ENCODE assay signal across 19 cellular contexts in the genomic region with DNA sequence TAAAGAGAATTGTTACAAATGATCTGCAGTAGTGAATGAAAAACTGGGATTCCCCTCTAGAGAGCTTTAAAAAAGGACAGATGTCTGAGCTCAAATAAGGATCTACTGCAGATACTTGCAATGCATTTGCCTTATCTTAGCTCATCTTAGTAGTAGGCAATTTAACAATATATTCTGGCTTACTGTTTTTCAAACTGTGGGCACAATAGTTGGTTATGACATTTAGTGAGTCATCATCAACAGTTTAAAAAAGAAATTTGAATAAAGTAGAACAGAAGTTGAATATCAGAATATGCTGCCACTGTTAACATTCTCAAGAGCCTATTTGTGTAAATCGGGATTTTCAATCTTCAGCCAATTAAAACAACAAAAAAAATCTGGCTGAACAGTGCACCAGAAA. TPM values are rescaled to one million over a fixed set of nuclear protein-coding genes. Genes with fewer than 3 reads are reported as not detected.
DNase-seq lines count a peak whose midpoint lies in the region; ATAC-seq, FAIRE-seq and TF ChIP-seq lines count a peak whose summit lies in the region.
"Had no signal": no experiment of that assay in that cellular context is flagged by ENCODE, and none has a peak within 500 bp of the region (broad histone marks: within the 10 kb centered on the region; RNA-seq: fewer than 3 reads in every experiment).

No MANE protein-coding gene starts in this region.

- no peak for ATAC-seq in HG02970 (IDR thresholded peaks at IDR 0.05; ENCODE audit: low FRiP score, unreplicated experiment)
- ATAC-seq in GM21447 (IDR thresholded peaks at IDR 0.05; ENCODE audit: unreplicated experiment) = no peak
- ATAC-seq: heart right ventricle had no signal

- H3K27me3 ChIP-seq in brain microvascular endothelial cell (replicated peaks) = no peaks in the 10 kb centered on the region
- H3K27me3 ChIP-seq in keratinocyte (ENCODE audit: control insufficient read depth, extremely low read depth, insufficient read depth, low read length) = no peaks in the 10 kb centered on the region
- H3K27me3 ChIP-seq: heart right ventricle, right atrium auricular region had no signal

- peak overlapping the region; percentile 20 for H3K4me2 ChIP-seq in keratinocyte (ENCODE audit: control insufficient read depth, extremely low read depth, insufficient read depth, low read depth, low read length)

- H3K9me1 ChIP-seq in keratinocyte (ENCODE audit: control insufficient read depth, extremely low read depth, insufficient read depth, low read length) = no peaks in the 10 kb centered on the region

- no peaks in the 10 kb centered on the region for H4K20me1 ChIP-seq in keratinocyte (ENCODE audit: control insufficient read depth, extremely low read depth, insufficient read depth, low read length)

- no peak overlapping the region for H3K9ac ChIP-seq in keratinocyte (ENCODE audit: control insufficient read depth, extremely low read depth, insufficient read depth, low read length)

- no peaks in the 10 kb centered on the region for H3K9me3 ChIP-seq in keratinocyte (ENCODE audit: control insufficient read depth, low read depth, low read length)
- H3K9me3 ChIP-seq: HAP-1, heart right ventricle, neutrophil, right atrium auricular region had no signal

- no peaks in the 10 kb centered on the region for H3K79me2 ChIP-seq in keratinocyte (ENCODE audit: control insufficient read depth, insufficient read depth, low read length)

- TF ChIP-seq CTCF in AG10803 (conservative IDR thresholded peaks at IDR 0.05; ENCODE audit: low read length) = no peak
- TF ChIP-seq CTCF in brain microvascular endothelial cell (IDR thresholded peaks at IDR 0.05; ENCODE audit: low read depth, low read length, missing control alignments) = no peak
- no peak for TF ChIP-seq CTCF in keratinocyte (optimal IDR thresholded peaks at IDR 0.05 in 1 of 3, IDR thresholded peaks at IDR 0.05 in 1 of 3, conservative IDR thresholded peaks at IDR 0.05 in 1 of 3; ENCODE audit: extremely low read depth in 1 of 3, insufficient read depth in 2 of 3, low read length in 3 of 3)

- peaks cover 54% of the 10 kb centered on the region for H3K4me1 ChIP-seq in keratinocyte (ENCODE audit: control insufficient read depth, extremely low read depth, insufficient read depth, low read length)
- H3K4me1 ChIP-seq: right atrium auricular region had no signal

- dilution Hi-C loops in keratinocyte (cut with MboI; ENCODE audit: extremely low pct_ligation_motif_present, low sequenced_read_pairs) = no loop called here

- H3K4me3 ChIP-seq in AG10803 (ENCODE audit: low read length) (no peak overlapping the region), brain microvascular endothelial cell (ENCODE audit: low read depth, low read length) (no peak overlapping the region), keratinocyte (ENCODE audit: control insufficient read depth in 2 of 3, extremely low read depth in 1 of 3, insufficient read depth in 2 of 3, low read depth in 1 of 3, low read length in 3 of 3) (no peak overlapping the region)
- H3K4me3 ChIP-seq: HAP-1, heart right ventricle, right atrium auricular region had no signal

- H3K36me3 ChIP-seq in brain microvascular endothelial cell (replicated peaks) = no peaks in the 10 kb centered on the region
- H3K36me3 ChIP-seq in keratinocyte (ENCODE audit: control insufficient read depth in 2 of 2, extremely low read depth in 1 of 2, insufficient read depth in 2 of 2, low read length in 2 of 2) = no peaks in the 10 kb centered on the region
- H3K36me3 ChIP-seq: HAP-1, heart right ventricle, neutrophil, right atrium auricular region had no signal

- in situ Hi-C loops in brain microvascular endothelial cell (cut with HindIII; ENCODE audit: low pct_ligation_motif_present, low sequenced_read_pairs) = no loop called here

- H2AFZ ChIP-seq in keratinocyte (ENCODE audit: control insufficient read depth, low read length) = no peak overlapping the region

- H3K27ac ChIP-seq in brain microvascular endothelial cell (peak overlapping the region; percentile 11), keratinocyte (ENCODE audit: control insufficient read depth, insufficient read depth, low read length) (no peak overlapping the region)
- H3K27ac ChIP-seq: heart right ventricle, neutrophil, right atrium auricular region had no signal

- peak; percentile 57 for FAIRE-seq in keratinocyte (lab: Jason Lieb, UNC)
- FAIRE-seq: G401.6, GM12891 had no signal

- DNase-seq in AG10803 (ENCODE audit: low read depth) (peak; percentile 26), LHCN-M2 (ENCODE audit: low read depth) (peak; percentile 82), brain microvascular endothelial cell (no peak), keratinocyte (ENCODE audit: low read depth, low spot score) (no peak), activated gamma-delta T cell treated with Interleukin-2 at 50 U/mL for 16 hours (no peak), GM19240 (ENCODE audit: insufficient read length, low spot score) (no peak)
- DNase-seq: amygdala; heart right ventricle; NCI-H2029; NCI-H510A; OCI-M1; stimulated activated CD4-positive, alpha-beta T cell treated with anti-CD3 and anti-CD28 coated beads, Interleukin-2, amount 100 ng/mL, for 24 hours had no signal

RNA-seq across cellular contexts. Expression of gene CAST, which starts 6.7 kb away (rescaled TPM):
- 150 and 191 TPM in 2 replicates for total RNA-seq in LHCN-M2 (2014; rRNA removed)
- polyA plus RNA-seq in LHCN-M2 (2012) = 102 TPM
- 148 to 343 TPM (median 238 TPM) in 3 replicates for polyA plus RNA-seq in keratinocyte
- 1,030 TPM for polyA plus RNA-seq in keratinocyte (2011; ENCODE audit: low read depth)
- polyA plus RNA-seq in keratinocyte (2011; cell fraction: cytosol; rRNA removed) = 209 and 268 TPM in 2 replicates
- polyA plus RNA-seq in keratinocyte (2011; cell fraction: nucleus; rRNA removed) = 383 and 505 TPM in 2 replicates
- polyA plus RNA-seq in keratinocyte (2012; ENCODE audit: low replicate concordance) = 252 and 292 TPM in 2 replicates
- 62.9 to 205 TPM (median 111 TPM) in 3 replicates for polyA minus RNA-seq in keratinocyte
- polyA minus RNA-seq in keratinocyte (2011; cell fraction: cytosol; rRNA and poly(A)+ RNA removed) = 227 TPM
- polyA minus RNA-seq in keratinocyte (2011; cell fraction: nucleus; rRNA and poly(A)+ RNA removed) = 331 and 508 TPM in 2 replicates

Comparison
In these comparisons a context has a peak if more than half of its experiments do, and no peak if none do; other contexts are left out.
1. DNase-seq: peak in AG10803 (single experiment) and LHCN-M2 (single experiment); none in brain microvascular endothelial cell (single experiment), keratinocyte (single experiment), activated gamma-delta T cell treated with Interleukin-2 at 50 U/mL for 16 hours (single experiment) and GM19240 (single experiment).